9 cellular contexts compared by ENCODE assay signal in genomic region chr13:50561774-50562173, GRCh38.
"Had no signal": no experiment of that assay in that cellular context is flagged by ENCODE, and none has a peak within 500 bp of the region (broad histone marks: within the 10 kb centered on the region; RNA-seq: fewer than 3 reads in every experiment).

No MANE protein-coding gene starts in this region.

- H3K4me1 Mint-ChIP-seq: IgD-negative memory B cell had no signal

- H3K27me3 Mint-ChIP-seq: IgD-negative memory B cell had no signal

- H3K4me3 ChIP-seq: GM23248, HAP-1 had no signal

- H3K9ac ChIP-seq: GM23248 had no signal

- DNase-seq: GM23248, GOT3, H7, KBM-7 had no signal

- H3K27ac Mint-ChIP-seq: IgD-negative memory B cell had no signal

- H3K9me3 ChIP-seq: HAP-1 had no signal

- H3K36me3 ChIP-seq: HAP-1 had no signal

- H3K27ac ChIP-seq: GM23248, HL-60 had no signal

- H2AFZ ChIP-seq: GM23248 had no signal

- ATAC-seq: HCT116, HepG2 had no signal

- H3K4me1 ChIP-seq: HAP-1 had no signal
